ENCODE assay signal across 25 cellular contexts in the genomic region with DNA sequence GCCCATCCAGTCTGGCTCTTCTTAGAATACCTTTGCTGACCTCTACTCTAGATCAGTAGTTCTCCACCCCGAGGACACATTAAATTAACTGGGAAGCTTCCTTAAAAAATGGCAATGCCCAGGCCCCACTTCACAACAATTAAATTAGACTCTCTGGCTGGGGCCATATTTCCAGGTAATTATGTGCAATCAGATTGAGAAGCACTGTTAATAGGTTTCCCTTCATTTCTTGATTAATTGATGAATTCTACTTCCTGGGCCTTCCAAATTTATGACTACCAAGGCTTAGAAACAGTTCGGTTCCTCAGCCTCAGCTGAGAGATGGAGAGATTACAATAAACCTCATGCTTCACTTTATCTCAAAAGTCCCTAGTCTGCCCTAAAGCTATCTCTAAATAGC.
"Had no signal": no experiment of that assay in that cellular context is flagged by ENCODE, and none has a peak within 500 bp of the region (broad histone marks: within the 10 kb centered on the region; RNA-seq: fewer than 3 reads in every experiment).

No MANE protein-coding gene starts in this region.

- H3K9me3 ChIP-seq: esophagus muscularis mucosa, gastrocnemius medialis, heart left ventricle had no signal

- H3K27me3 ChIP-seq: brain microvascular endothelial cell, esophagus muscularis mucosa, gastrocnemius medialis, heart left ventricle had no signal

- H3K4me1 ChIP-seq: foreskin keratinocyte had no signal

- H3K27ac ChIP-seq: brain microvascular endothelial cell, coronary artery, esophagus muscularis mucosa, foreskin keratinocyte, gastrocnemius medialis, heart left ventricle had no signal

- H3K4me3 ChIP-seq: coronary artery, esophagus muscularis mucosa, gastrocnemius medialis, heart left ventricle had no signal

- ATAC-seq: activated T-cell treated with anti-CD3 and anti-CD28 coated beads, Interleukin-2, amount 50 U/mL, for 4 hours; activated T-helper 17 cell treated with anti-CD3 and anti-CD28 coated beads, Interleukin-2, amount 50 U/mL, for 72 hours; effector memory CD8-positive, alpha-beta T cell; foreskin keratinocyte; gastrocnemius medialis; heart left ventricle; WTC11 had no signal

- DNase-seq: activated CD4-positive, alpha-beta memory T cell treated with anti-CD3 and anti-CD28 coated beads, Interleukin-2, amount 10 ng/mL, durations not matched to agents 7 days and 5 days; activated CD4-positive, alpha-beta T cell treated with anti-CD3 and anti-CD28 coated beads for 1 hour; activated CD4-positive, alpha-beta T cell treated with anti-CD3 and anti-CD28 coated beads for 4 hours; activated CD4-positive, alpha-beta T cell treated with anti-CD3 and anti-CD28 coated beads, Interleukin-2, amount 10 ng/mL, durations not matched to agents 7 days and 5 days; activated CD4-positive, alpha-beta T cell treated with anti-CD3 and anti-CD28 coated beads, Interleukin-2, amount 50 U/mL, for 4 hours; activated effector memory CD4-positive, alpha-beta T cell treated with Interleukin-2 at 50 U/mL for 16 hours; activated gamma-delta T cell treated with Interleukin-2 at 50 U/mL for 16 hours; activated naive CD4-positive, alpha-beta T cell treated with anti-CD3 and anti-CD28 coated beads, Interleukin-2, amount 50 U/mL, for 16 hours; activated naive CD4-positive, alpha-beta T cell treated with Interleukin-2 at 50 U/mL for 16 hours; activated T-cell treated with anti-CD3 and anti-CD28 coated beads, Interleukin-2, amount 50 U/mL, for 4 hours; amniotic stem cell; anterior cingulate cortex; brain microvascular endothelial cell; effector CD4-positive, alpha-beta T cell; effector memory CD8-positive, alpha-beta T cell; erythroblast; foreskin keratinocyte; gastrocnemius medialis; glutamatergic neuron; heart left ventricle; T-helper 2 cell had no signal

- H3K36me3 ChIP-seq: brain microvascular endothelial cell, esophagus muscularis mucosa, gastrocnemius medialis, heart left ventricle had no signal
